ENCODE assay signal across 1 cellular context in the genomic region with DNA sequence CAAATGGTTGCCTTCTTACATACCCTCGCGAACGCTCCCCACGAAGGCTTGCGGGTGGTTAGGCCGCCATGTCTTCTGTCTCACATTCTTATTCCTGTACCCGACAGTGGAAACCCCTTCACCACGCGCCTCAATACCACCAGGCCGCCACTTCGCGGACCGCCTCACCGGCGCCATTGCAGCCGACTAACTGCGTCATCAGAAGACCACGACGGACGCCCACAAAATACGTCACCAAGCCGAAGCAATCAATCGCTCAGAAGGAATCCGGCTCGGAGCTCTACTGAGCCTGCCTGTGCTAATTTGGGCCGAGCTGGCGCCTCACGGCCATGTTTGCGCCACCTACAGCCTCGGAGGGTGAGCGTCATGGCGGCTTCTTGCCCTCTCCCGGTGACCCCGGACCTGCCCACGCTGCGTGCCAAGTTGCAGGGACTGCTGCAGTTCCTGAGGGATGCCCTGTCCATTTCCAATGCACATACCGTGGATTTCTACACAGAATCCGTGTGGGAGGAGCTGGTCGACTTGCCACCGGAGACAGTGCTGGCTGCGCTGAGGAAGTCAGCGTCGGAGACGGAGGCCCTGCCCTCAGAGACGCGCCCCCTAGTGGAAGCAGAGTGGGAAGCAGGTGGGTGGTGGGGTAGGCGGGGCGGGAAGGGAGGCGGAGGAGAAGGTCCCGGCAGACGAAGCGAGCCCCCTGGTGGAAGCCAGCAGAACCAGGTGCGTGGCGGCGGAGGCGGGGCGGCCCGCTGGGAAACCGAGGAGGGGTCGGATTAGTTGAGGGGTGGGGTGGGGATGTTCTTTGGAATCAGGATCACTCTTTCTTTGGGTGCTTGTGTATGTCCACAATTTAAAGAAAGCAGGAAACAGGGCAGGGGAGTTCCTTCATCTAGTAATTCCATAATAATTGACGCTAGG.
TF ChIP-seq lines count a peak whose summit lies in the region.

A gene with protein sequence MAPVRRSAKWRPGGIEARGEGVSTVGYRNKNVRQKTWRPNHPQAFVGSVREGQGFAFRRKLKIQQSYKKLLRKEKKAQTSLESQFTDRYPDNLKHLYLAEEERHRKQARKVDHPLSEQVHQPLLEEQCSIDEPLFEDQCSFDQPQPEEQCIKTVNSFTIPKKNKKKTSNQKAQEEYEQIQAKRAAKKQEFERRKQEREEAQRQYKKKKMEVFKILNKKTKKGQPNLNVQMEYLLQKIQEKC (minus strand): TSS at position 188 of the 915 bp plus-strand sequence. CDS start 11 bp downstream, at position 177.
A gene with protein sequence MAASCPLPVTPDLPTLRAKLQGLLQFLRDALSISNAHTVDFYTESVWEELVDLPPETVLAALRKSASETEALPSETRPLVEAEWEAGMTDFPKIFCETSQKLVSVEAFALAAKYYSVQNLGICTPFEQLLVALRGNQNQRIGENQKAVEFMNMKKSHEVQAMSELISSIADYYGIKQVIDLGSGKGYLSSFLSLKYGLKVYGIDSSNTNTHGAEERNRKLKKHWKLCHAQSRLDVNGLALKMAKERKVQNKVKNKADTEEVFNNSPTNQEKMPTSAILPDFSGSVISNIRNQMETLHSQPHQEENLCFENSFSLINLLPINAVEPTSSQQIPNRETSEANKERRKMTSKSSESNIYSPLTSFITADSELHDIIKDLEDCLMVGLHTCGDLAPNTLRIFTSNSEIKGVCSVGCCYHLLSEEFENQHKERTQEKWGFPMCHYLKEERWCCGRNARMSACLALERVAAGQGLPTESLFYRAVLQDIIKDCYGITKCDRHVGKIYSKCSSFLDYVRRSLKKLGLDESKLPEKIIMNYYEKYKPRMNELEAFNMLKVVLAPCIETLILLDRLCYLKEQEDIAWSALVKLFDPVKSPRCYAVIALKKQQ (plus strand): TSS at position 330 of the 915 bp plus-strand sequence. CDS start 37 bp downstream, at position 367.

TF ChIP-seq in K562, 482 proteins besides CTCF, POLR2A, EP300 and RAD21 (continued from another document and continues in another):
- TF ChIP-seq, protein P1, sequence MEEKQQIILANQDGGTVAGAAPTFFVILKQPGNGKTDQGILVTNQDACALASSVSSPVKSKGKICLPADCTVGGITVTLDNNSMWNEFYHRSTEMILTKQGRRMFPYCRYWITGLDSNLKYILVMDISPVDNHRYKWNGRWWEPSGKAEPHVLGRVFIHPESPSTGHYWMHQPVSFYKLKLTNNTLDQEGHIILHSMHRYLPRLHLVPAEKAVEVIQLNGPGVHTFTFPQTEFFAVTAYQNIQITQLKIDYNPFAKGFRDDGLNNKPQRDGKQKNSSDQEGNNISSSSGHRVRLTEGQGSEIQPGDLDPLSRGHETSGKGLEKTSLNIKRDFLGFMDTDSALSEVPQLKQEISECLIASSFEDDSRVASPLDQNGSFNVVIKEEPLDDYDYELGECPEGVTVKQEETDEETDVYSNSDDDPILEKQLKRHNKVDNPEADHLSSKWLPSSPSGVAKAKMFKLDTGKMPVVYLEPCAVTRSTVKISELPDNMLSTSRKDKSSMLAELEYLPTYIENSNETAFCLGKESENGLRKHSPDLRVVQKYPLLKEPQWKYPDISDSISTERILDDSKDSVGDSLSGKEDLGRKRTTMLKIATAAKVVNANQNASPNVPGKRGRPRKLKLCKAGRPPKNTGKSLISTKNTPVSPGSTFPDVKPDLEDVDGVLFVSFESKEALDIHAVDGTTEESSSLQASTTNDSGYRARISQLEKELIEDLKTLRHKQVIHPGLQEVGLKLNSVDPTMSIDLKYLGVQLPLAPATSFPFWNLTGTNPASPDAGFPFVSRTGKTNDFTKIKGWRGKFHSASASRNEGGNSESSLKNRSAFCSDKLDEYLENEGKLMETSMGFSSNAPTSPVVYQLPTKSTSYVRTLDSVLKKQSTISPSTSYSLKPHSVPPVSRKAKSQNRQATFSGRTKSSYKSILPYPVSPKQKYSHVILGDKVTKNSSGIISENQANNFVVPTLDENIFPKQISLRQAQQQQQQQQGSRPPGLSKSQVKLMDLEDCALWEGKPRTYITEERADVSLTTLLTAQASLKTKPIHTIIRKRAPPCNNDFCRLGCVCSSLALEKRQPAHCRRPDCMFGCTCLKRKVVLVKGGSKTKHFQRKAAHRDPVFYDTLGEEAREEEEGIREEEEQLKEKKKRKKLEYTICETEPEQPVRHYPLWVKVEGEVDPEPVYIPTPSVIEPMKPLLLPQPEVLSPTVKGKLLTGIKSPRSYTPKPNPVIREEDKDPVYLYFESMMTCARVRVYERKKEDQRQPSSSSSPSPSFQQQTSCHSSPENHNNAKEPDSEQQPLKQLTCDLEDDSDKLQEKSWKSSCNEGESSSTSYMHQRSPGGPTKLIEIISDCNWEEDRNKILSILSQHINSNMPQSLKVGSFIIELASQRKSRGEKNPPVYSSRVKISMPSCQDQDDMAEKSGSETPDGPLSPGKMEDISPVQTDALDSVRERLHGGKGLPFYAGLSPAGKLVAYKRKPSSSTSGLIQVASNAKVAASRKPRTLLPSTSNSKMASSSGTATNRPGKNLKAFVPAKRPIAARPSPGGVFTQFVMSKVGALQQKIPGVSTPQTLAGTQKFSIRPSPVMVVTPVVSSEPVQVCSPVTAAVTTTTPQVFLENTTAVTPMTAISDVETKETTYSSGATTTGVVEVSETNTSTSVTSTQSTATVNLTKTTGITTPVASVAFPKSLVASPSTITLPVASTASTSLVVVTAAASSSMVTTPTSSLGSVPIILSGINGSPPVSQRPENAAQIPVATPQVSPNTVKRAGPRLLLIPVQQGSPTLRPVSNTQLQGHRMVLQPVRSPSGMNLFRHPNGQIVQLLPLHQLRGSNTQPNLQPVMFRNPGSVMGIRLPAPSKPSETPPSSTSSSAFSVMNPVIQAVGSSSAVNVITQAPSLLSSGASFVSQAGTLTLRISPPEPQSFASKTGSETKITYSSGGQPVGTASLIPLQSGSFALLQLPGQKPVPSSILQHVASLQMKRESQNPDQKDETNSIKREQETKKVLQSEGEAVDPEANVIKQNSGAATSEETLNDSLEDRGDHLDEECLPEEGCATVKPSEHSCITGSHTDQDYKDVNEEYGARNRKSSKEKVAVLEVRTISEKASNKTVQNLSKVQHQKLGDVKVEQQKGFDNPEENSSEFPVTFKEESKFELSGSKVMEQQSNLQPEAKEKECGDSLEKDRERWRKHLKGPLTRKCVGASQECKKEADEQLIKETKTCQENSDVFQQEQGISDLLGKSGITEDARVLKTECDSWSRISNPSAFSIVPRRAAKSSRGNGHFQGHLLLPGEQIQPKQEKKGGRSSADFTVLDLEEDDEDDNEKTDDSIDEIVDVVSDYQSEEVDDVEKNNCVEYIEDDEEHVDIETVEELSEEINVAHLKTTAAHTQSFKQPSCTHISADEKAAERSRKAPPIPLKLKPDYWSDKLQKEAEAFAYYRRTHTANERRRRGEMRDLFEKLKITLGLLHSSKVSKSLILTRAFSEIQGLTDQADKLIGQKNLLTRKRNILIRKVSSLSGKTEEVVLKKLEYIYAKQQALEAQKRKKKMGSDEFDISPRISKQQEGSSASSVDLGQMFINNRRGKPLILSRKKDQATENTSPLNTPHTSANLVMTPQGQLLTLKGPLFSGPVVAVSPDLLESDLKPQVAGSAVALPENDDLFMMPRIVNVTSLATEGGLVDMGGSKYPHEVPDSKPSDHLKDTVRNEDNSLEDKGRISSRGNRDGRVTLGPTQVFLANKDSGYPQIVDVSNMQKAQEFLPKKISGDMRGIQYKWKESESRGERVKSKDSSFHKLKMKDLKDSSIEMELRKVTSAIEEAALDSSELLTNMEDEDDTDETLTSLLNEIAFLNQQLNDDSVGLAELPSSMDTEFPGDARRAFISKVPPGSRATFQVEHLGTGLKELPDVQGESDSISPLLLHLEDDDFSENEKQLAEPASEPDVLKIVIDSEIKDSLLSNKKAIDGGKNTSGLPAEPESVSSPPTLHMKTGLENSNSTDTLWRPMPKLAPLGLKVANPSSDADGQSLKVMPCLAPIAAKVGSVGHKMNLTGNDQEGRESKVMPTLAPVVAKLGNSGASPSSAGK (IDR thresholded peaks at IDR 0.05): peak; percentile 59
- peak; percentile 98 for TF ChIP-seq ATF1 (CRISPR knock-in tag; IDR thresholded peaks at IDR 0.05)
- peak; percentile 100 for TF ChIP-seq ATF1 (tag; IDR thresholded peaks at IDR 0.05)
- TF ChIP-seq ZNF699 (CRISPR knock-in tag; IDR thresholded peaks at IDR 0.05; ENCODE audit: insufficient replicate concordance): no peak
- no peak for TF ChIP-seq MCM2 (IDR thresholded peaks at IDR 0.05; ENCODE audit: low read depth)
- TF ChIP-seq NFXL1 (CRISPR knock-in tag; IDR thresholded peaks at IDR 0.05): no peak
- peak; percentile 93 for TF ChIP-seq HCFC1 (IDR thresholded peaks at IDR 0.05; ENCODE audit: low read depth, low read length)
- peak; percentile 58 for TF ChIP-seq FOSL1 (tag; conservative IDR thresholded peaks at IDR 0.05)
- TF ChIP-seq MCM5 (IDR thresholded peaks at IDR 0.05; ENCODE audit: low read depth): no peak
- no peak; the same call in 1 of the 2 replicates for TF ChIP-seq ERF (CRISPR knock-in tag; IDR thresholded peaks at IDR 0.05)
- TF ChIP-seq GATA2 (CRISPR knock-in tag; IDR thresholded peaks at IDR 0.05): no peak
- no peak for TF ChIP-seq RHOXF2B (CRISPR knock-in tag; conservative IDR thresholded peaks at IDR 0.05)
- no peak for TF ChIP-seq NFE2 (IDR thresholded peaks at IDR 0.05; ENCODE audit: low read depth)
- TF ChIP-seq EP400 (IDR thresholded peaks at IDR 0.05): peak; percentile 97
- no peak for TF ChIP-seq ZSCAN32 (CRISPR knock-in tag; IDR thresholded peaks at IDR 0.05)
- no peak for TF ChIP-seq BRF1 (IDR thresholded peaks at IDR 0.05; ENCODE audit: borderline replicate concordance, extremely low read depth, insufficient read length)
- peak; percentile 57; the same call in 1 of the 2 replicates for TF ChIP-seq ETV5 (CRISPR knock-in tag; IDR thresholded peaks at IDR 0.05; ENCODE audit: low read depth)
- TF ChIP-seq HEY1 (CRISPR knock-in tag; IDR thresholded peaks at IDR 0.05; ENCODE audit: borderline replicate concordance): no peak
- TF ChIP-seq NR3C1 (CRISPR knock-in tag; IDR thresholded peaks at IDR 0.05): no peak
- peak; percentile 46; the same call in 1 of the 2 replicates for TF ChIP-seq RAD51 (IDR thresholded peaks at IDR 0.05; ENCODE audit: borderline replicate concordance, low read depth)
- peak; percentile 50 for TF ChIP-seq CBX1 (IDR thresholded peaks at IDR 0.05; ENCODE audit: low read depth)
- peak; percentile 58 for TF ChIP-seq CCNT2 (IDR thresholded peaks at IDR 0.05; ENCODE audit: borderline replicate concordance, extremely low read depth, insufficient read length, low read depth, low read length)
- TF ChIP-seq TAF15 (IDR thresholded peaks at IDR 0.05; ENCODE audit: low read depth, low read length): no peak
- TF ChIP-seq ZKSCAN8 (CRISPR knock-in tag; IDR thresholded peaks at IDR 0.05): no peak
- TF ChIP-seq ZC3H8 (IDR thresholded peaks at IDR 0.05): no peak
- TF ChIP-seq, protein P2, sequence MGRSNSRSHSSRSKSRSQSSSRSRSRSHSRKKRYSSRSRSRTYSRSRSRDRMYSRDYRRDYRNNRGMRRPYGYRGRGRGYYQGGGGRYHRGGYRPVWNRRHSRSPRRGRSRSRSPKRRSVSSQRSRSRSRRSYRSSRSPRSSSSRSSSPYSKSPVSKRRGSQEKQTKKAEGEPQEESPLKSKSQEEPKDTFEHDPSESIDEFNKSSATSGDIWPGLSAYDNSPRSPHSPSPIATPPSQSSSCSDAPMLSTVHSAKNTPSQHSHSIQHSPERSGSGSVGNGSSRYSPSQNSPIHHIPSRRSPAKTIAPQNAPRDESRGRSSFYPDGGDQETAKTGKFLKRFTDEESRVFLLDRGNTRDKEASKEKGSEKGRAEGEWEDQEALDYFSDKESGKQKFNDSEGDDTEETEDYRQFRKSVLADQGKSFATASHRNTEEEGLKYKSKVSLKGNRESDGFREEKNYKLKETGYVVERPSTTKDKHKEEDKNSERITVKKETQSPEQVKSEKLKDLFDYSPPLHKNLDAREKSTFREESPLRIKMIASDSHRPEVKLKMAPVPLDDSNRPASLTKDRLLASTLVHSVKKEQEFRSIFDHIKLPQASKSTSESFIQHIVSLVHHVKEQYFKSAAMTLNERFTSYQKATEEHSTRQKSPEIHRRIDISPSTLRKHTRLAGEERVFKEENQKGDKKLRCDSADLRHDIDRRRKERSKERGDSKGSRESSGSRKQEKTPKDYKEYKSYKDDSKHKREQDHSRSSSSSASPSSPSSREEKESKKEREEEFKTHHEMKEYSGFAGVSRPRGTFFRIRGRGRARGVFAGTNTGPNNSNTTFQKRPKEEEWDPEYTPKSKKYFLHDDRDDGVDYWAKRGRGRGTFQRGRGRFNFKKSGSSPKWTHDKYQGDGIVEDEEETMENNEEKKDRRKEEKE (IDR thresholded peaks at IDR 0.05; ENCODE audit: borderline replicate concordance in 1 of 2, control insufficient read depth in 1 of 2, low read depth in 2 of 2, low read length in 1 of 2): no peak
- TF ChIP-seq MAFF (IDR thresholded peaks at IDR 0.05; ENCODE audit: low read length): no peak
- TF ChIP-seq HMG20B (CRISPR knock-in tag; IDR thresholded peaks at IDR 0.05): no peak
- peak; percentile 66 for TF ChIP-seq ARID1B (IDR thresholded peaks at IDR 0.05)
- peak; percentile 96; the same call in 1 of the 2 replicates for TF ChIP-seq KAT7 (CRISPR knock-in tag; IDR thresholded peaks at IDR 0.05; ENCODE audit: borderline replicate concordance)
- no peak for TF ChIP-seq ZNF282 (CRISPR knock-in tag; IDR thresholded peaks at IDR 0.05)
- TF ChIP-seq, protein P3, sequence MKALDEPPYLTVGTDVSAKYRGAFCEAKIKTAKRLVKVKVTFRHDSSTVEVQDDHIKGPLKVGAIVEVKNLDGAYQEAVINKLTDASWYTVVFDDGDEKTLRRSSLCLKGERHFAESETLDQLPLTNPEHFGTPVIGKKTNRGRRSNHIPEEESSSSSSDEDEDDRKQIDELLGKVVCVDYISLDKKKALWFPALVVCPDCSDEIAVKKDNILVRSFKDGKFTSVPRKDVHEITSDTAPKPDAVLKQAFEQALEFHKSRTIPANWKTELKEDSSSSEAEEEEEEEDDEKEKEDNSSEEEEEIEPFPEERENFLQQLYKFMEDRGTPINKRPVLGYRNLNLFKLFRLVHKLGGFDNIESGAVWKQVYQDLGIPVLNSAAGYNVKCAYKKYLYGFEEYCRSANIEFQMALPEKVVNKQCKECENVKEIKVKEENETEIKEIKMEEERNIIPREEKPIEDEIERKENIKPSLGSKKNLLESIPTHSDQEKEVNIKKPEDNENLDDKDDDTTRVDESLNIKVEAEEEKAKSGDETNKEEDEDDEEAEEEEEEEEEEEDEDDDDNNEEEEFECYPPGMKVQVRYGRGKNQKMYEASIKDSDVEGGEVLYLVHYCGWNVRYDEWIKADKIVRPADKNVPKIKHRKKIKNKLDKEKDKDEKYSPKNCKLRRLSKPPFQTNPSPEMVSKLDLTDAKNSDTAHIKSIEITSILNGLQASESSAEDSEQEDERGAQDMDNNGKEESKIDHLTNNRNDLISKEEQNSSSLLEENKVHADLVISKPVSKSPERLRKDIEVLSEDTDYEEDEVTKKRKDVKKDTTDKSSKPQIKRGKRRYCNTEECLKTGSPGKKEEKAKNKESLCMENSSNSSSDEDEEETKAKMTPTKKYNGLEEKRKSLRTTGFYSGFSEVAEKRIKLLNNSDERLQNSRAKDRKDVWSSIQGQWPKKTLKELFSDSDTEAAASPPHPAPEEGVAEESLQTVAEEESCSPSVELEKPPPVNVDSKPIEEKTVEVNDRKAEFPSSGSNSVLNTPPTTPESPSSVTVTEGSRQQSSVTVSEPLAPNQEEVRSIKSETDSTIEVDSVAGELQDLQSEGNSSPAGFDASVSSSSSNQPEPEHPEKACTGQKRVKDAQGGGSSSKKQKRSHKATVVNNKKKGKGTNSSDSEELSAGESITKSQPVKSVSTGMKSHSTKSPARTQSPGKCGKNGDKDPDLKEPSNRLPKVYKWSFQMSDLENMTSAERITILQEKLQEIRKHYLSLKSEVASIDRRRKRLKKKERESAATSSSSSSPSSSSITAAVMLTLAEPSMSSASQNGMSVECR (CRISPR knock-in tag; IDR thresholded peaks at IDR 0.05): peak; percentile 51
- TF ChIP-seq, protein P4, sequence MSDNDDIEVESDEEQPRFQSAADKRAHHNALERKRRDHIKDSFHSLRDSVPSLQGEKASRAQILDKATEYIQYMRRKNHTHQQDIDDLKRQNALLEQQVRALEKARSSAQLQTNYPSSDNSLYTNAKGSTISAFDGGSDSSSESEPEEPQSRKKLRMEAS (CRISPR knock-in tag; IDR thresholded peaks at IDR 0.05): peak; percentile 85
- TF ChIP-seq SMARCB1 (IDR thresholded peaks at IDR 0.05; ENCODE audit: insufficient read length, low read depth): no peak
- TF ChIP-seq RBM39 (optimal IDR thresholded peaks at IDR 0.05; ENCODE audit: low read depth, low read length): peak; percentile 89
